Comparison of ENCODE assay signal across 17 cellular contexts in genomic region chr6:138044458-138044857, GRCh38.
"Had no signal": no experiment of that assay in that cellular context is flagged by ENCODE, and none has a peak within 500 bp of the region (broad histone marks: within the 10 kb centered on the region; RNA-seq: fewer than 3 reads in every experiment).

No MANE protein-coding gene starts in this region.

- H3K27me3 ChIP-seq: left lung, right lobe of liver, transverse colon had no signal

- H3K9me3 ChIP-seq: transverse colon had no signal

- DNase-seq: activated CD4-positive, alpha-beta T cell treated with anti-CD3 and anti-CD28 coated beads for 4 hours; activated CD8-positive, alpha-beta T cell treated with anti-CD3 and anti-CD28 coated beads, Interleukin-2, amount 10 ng/mL, durations not matched to agents 7 days and 5 days; amniotic stem cell; effector memory CD4-positive, alpha-beta T cell; erythroblast; head of caudate nucleus; left lung; occipital lobe; right lobe of liver; spleen; stimulated activated CD4-positive, alpha-beta T cell treated with anti-CD3 and anti-CD28 coated beads, Interleukin-1b, Interleukin-23, amount 100 ng/mL, for 48 hours; stimulated activated naive B cell treated with anti-CD40 and anti-IgM and Interleukin-4, amounts not matched to agents 10 μg/mL and 1 μg/mL and 100 μg/mL, for 72 hours; substantia nigra; T-cell; transverse colon; WERI-Rb-1 had no signal

- H3K4me3 ChIP-seq: left lung, right lobe of liver, spleen, transverse colon had no signal

- ATAC-seq: activated CD8-positive, alpha-beta T cell treated with anti-CD3 and anti-CD28 coated beads, Interleukin-2, amount 10 ng/mL, durations not matched to agents 7 days and 5 days; left lung; natural killer cell treated with Interleukin-12 subunit alpha and Interleukin-12 subunit beta and Interleukin-15 and Interleukin-18, amount 100 ng/mL, for 72 hours; right lobe of liver; stimulated activated naive B cell treated with anti-CD40 and anti-IgM and Interleukin-4, amounts not matched to agents 10 μg/mL and 1 μg/mL and 100 μg/mL, for 72 hours; T-cell had no signal

- H3K27ac ChIP-seq: left lung, right lobe of liver, spleen, transverse colon, WERI-Rb-1 had no signal

- H3K36me3 ChIP-seq: left lung, right lobe of liver, spleen, transverse colon, WERI-Rb-1 had no signal

- H3K4me1 ChIP-seq: left lung, right lobe of liver, spleen, transverse colon had no signal
